Comparison of ENCODE assay signal across 8 cellular contexts in the genomic region with DNA sequence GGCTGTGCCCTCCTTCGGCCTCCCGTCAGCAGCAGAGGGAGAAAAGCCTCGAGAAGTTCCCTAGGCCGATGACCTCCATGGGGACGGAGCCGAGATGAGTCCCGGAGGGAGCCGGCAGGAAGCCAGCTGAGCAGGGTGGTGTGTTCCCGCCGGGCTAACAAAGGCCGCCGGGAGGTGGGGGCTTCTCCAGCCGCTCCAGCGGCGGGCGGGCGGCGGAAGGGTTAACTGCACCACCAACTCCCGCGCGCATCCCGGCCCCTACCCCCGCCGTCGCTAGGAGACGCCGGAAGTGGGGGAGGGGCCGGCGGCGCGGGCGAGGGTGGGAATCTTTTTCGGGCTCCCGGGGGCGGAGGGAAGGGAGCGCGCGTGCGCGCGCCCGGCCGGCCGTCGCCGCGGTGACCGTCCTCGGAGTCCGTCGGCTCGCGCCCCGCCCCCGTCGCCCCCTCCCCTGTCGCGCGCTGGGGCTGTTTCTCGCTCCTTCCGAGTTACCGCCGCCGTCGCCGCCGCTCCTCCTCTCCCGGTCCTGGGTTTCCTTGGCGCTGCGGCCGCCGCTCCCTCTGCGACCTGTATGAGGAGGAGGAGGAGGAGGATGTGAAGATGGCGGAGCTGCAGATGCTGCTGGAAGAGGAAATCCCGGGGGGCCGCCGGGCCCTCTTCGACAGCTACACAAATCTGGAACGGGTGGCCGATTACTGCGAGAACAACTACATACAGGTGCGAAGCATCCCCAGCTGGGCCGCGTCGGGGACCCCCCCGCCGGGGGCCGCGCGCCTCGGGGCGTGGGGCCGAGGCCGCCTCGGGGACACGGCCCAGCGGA. TPM values are rescaled to one million over a fixed set of nuclear protein-coding genes. Genes with fewer than 3 reads are reported as not detected.
DNase-seq lines count a peak whose midpoint lies in the region; ATAC-seq and TF ChIP-seq lines count a peak whose summit lies in the region.

Gene ABI2, plus strand, starts transcription at position 477 of the 817 bp plus-strand sequence. Its CDS starts 121 bp downstream, at position 598.

- H3K4me2 ChIP-seq in PC-3 (ENCODE audit: low read length) = peak within 1 kb of the TSS; percentile 96

- POLR2A ChIA-PET in PC-3 (lab: Charles Lee; ENCODE audit: unreplicated experiment) = no interaction called here

- H3K9me3 ChIP-seq in PC-3 (ENCODE audit: low read length) (no peaks in the 10 kb centered on the region), mucosa of stomach (ENCODE audit: control insufficient read depth, low read length) (no peaks in the 10 kb centered on the region)

- BruUV-seq in PC-3 (replicated peaks; lab: Mats Ljungman, UMichigan) = no TSS peak

- H3K9me3 Mint-ChIP-seq in activated T-cell treated with anti-CD3 and anti-CD28 coated beads, Interleukin-2, amount 50 U/mL, for 4 hours = no peaks in the 10 kb centered on the region

- no peaks in the 10 kb centered on the region for H3K36me3 Mint-ChIP-seq in activated T-cell treated with anti-CD3 and anti-CD28 coated beads, Interleukin-2, amount 50 U/mL, for 4 hours (ENCODE audit: insufficient read depth)

- H3K27me3 ChIP-seq in PC-3 (ENCODE audit: low read length) = no peaks in the 10 kb centered on the region
- no peaks in the 10 kb centered on the region for H3K27me3 ChIP-seq in mucosa of stomach (ENCODE audit: control insufficient read depth, insufficient read depth, low read length)

- peaks cover 8% of the 10 kb centered on the region for H3F3A ChIP-seq in PC-3 (ENCODE audit: low read length, unreplicated experiment)

- H3K4me1 Mint-ChIP-seq in activated T-cell treated with anti-CD3 and anti-CD28 coated beads, Interleukin-2, amount 50 U/mL, for 4 hours (ENCODE audit: low read depth) = peaks cover 37% of the 10 kb centered on the region

- no peaks in the 10 kb centered on the region for H3K27me3 Mint-ChIP-seq in activated T-cell treated with anti-CD3 and anti-CD28 coated beads, Interleukin-2, amount 50 U/mL, for 4 hours (ENCODE audit: low read depth)

- peak within 1 kb of the TSS; percentile 93 for H3K9ac ChIP-seq in PC-3 (ENCODE audit: low read length)
- peak within 1 kb of the TSS; percentile 85 for H3K9ac ChIP-seq in mucosa of stomach (ENCODE audit: low read length)

- H3K4me3 ChIP-seq in PC-3 (ENCODE audit: low read length) = peak within 1 kb of the TSS; percentile 88
- peak within 1 kb of the TSS; percentile 78 for H3K4me3 ChIP-seq in mucosa of stomach (ENCODE audit: low read length)

- H3K27ac ChIP-seq in PC-3 (ENCODE audit: low read length) = peak within 1 kb of the TSS; percentile 74

- peak; percentile 52 for ATAC-seq in GM21360 (IDR thresholded peaks at IDR 0.05; ENCODE audit: unreplicated experiment)
- ATAC-seq in PC-3 = peak; percentile 72
- ATAC-seq in activated T-cell treated with anti-CD3 and anti-CD28 coated beads, Interleukin-2, amount 50 U/mL, for 4 hours = peak; percentile 64
- ATAC-seq in esophagus mucosa = peak; percentile 80

- H3K79me2 ChIP-seq in PC-3 (ENCODE audit: low read length) = peaks cover 50% of the 10 kb centered on the region

- peaks cover 18% of the 10 kb centered on the region for H3K4me1 ChIP-seq in PC-3 (ENCODE audit: insufficient read depth, low read length)
- H3K4me1 ChIP-seq in mucosa of stomach (ENCODE audit: control insufficient read depth, insufficient read depth, low read length) = peaks cover 4% of the 10 kb centered on the region

- peak within 1 kb of the TSS; percentile 91 for H3K4me3 Mint-ChIP-seq in activated T-cell treated with anti-CD3 and anti-CD28 coated beads, Interleukin-2, amount 50 U/mL, for 4 hours

- TF ChIP-seq CTCF in PC-3 (conservative IDR thresholded peaks at IDR 0.05; ENCODE audit: low read depth, low read length) = no peak

- CTCF ChIA-PET in PC-3 (lab: Charles Lee) = no interaction called here

- H3K9me2 ChIP-seq in PC-3 (replicated peaks; ENCODE audit: low read length) = no peaks in the 10 kb centered on the region

- peaks cover 8% of the 10 kb centered on the region for H4K20me1 ChIP-seq in PC-3 (ENCODE audit: low read length)

- H3K36me3 ChIP-seq in PC-3 (ENCODE audit: low read depth, low read length) (no peaks in the 10 kb centered on the region), mucosa of stomach (ENCODE audit: control insufficient read depth, insufficient read depth, low read length) (no peaks in the 10 kb centered on the region)

- peak within 1 kb of the TSS; percentile 98 for H2AFZ ChIP-seq in PC-3 (ENCODE audit: low read length)

- DNase-seq in COLO668 (lab: John Stamatoyannopoulos, UW; ENCODE audit: unreplicated experiment) (peak; percentile 94), HUDEP-2 (lab: John Stamatoyannopoulos, UW; ENCODE audit: unreplicated experiment in 76 of 76) (peak in 72 of 76 experiments; percentile 2 to 87 (median 68)), PC-3 (peak; percentile 87)
- DNase-seq in activated T-cell treated with anti-CD3 and anti-CD28 coated beads, Interleukin-2, amount 50 U/mL, for 4 hours = peak; percentile 51
- peak; percentile 84 for DNase-seq in stimulated activated CD8-positive, alpha-beta memory T cell treated with anti-CD3 and anti-CD28 coated beads, Interleukin-4, amount 100 ng/mL, for 48 hours

- intact Hi-C loops in PC-3 (cut with micrococcal nuclease) = loop anchor here (1.0 to 5.0 kb wide), 2 partner anchors 12 to 74 kb away; no protein-coding TSS in a partner anchor

RNA-seq across cellular contexts. Expression of gene ABI2, which starts in this region (rescaled TPM):
- 37.6 and 50.7 TPM in 2 replicates for total RNA-seq in PC-3 (2014; rRNA removed)
- total RNA-seq in activated T-cell treated with anti-CD3 and anti-CD28 coated beads, Interleukin-2, amount 50 U/mL, for 4 hours = 10 to 100 TPM; 12.9 to 16.3 (median 13.4) TPM
- 13.7 TPM for total RNA-seq in esophagus mucosa

Comparison
In these comparisons a context has a peak if more than half of its experiments do, and no peak if none do; other contexts are left out.
1. Peak in every context shown above with its lines: DNase-seq, ATAC-seq, H3K4me3 ChIP-seq and H3K27ac ChIP-seq.